Comparison of ENCODE assay signal across 1 cellular context in the genomic region with DNA sequence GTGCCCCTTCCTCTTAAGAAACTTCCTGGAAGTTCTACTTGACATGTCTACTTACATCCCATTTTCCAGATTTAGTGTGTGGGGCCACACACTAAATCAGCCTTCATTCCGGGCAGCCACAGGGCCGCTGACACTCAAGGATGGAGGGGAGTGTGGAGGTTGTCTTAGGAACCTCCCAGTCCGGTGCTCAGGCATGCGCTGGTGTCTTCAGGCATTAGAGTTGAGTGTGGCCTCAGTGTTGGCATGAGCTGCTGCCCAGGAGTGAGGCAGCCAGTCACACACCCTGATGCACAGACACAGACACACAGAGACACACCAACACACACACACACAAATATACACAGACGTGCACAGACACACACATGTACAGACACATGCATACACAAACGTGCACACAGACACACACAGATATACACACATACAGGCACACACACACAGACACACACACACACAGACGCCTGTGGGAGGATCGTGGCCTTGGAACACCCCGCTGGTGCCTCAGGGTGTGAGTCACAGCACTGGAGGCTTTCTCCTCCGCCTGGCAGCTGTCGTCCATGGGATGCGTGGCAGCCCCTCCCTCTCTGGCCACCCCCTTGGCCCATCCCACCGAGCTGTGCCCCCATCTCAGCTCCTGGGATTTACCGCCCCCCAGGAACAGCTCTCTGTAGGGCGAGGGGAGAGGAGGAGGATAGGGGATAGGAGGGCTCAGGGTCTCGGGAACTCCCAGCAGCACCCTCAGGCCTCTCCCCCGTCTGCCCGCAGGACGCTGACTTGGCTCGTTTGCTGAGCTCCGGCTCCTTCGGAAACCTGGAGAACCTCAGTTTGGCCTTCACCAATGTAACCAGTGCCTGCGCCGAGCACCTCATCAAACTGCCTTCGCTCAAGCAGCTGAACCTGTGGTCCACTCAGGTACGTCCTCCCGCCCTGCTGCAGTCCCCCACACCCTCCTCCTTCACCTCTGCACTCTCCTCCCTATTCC.
TF ChIP-seq lines count a peak whose summit lies in the region.

No MANE protein-coding gene starts in this region.

TF ChIP-seq in GM23338, 12 proteins besides CTCF, POLR2A, EP300 and RAD21 (continued from another document):
- TF ChIP-seq, protein P1, sequence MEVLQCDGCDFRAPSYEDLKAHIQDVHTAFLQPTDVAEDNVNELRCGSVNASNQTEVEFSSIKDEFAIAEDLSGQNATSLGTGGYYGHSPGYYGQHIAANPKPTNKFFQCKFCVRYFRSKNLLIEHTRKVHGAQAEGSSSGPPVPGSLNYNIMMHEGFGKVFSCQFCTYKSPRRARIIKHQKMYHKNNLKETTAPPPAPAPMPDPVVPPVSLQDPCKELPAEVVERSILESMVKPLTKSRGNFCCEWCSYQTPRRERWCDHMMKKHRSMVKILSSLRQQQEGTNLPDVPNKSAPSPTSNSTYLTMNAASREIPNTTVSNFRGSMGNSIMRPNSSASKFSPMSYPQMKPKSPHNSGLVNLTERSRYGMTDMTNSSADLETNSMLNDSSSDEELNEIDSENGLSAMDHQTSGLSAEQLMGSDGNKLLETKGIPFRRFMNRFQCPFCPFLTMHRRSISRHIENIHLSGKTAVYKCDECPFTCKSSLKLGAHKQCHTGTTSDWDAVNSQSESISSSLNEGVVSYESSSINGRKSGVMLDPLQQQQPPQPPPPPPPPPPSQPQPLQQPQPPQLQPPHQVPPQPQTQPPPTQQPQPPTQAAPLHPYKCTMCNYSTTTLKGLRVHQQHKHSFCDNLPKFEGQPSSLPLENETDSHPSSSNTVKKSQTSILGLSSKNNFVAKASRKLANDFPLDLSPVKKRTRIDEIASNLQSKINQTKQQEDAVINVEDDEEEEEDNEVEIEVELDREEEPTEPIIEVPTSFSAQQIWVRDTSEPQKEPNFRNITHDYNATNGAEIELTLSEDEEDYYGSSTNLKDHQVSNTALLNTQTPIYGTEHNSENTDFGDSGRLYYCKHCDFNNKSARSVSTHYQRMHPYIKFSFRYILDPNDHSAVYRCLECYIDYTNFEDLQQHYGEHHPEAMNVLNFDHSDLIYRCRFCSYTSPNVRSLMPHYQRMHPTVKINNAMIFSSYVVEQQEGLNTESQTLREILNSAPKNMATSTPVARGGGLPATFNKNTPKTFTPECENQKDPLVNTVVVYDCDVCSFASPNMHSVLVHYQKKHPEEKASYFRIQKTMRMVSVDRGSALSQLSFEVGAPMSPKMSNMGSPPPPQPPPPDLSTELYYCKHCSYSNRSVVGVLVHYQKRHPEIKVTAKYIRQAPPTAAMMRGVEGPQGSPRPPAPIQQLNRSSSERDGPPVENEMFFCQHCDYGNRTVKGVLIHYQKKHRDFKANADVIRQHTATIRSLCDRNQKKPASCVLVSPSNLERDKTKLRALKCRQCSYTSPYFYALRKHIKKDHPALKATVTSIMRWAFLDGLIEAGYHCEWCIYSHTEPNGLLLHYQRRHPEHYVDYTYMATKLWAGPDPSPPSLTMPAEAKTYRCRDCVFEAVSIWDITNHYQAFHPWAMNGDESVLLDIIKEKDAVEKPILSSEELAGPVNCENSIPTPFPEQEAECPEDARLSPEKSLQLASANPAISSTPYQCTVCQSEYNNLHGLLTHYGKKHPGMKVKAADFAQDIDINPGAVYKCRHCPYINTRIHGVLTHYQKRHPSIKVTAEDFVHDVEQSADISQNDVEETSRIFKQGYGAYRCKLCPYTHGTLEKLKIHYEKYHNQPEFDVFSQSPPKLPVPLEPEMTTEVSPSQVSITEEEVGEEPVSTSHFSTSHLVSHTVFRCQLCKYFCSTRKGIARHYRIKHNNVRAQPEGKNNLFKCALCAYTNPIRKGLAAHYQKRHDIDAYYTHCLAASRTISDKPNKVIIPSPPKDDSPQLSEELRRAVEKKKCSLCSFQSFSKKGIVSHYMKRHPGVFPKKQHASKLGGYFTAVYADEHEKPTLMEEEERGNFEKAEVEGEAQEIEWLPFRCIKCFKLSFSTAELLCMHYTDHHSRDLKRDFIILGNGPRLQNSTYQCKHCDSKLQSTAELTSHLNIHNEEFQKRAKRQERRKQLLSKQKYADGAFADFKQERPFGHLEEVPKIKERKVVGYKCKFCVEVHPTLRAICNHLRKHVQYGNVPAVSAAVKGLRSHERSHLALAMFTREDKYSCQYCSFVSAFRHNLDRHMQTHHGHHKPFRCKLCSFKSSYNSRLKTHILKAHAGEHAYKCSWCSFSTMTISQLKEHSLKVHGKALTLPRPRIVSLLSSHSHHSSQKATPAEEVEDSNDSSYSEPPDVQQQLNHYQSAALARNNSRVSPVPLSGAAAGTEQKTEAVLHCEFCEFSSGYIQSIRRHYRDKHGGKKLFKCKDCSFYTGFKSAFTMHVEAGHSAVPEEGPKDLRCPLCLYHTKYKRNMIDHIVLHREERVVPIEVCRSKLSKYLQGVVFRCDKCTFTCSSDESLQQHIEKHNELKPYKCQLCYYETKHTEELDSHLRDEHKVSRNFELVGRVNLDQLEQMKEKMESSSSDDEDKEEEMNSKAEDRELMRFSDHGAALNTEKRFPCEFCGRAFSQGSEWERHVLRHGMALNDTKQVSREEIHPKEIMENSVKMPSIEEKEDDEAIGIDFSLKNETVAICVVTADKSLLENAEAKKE (CRISPR knock-in tag; IDR thresholded peaks at IDR 0.05) = no peak
- TF ChIP-seq POLR2AphosphoS5 (IDR thresholded peaks at IDR 0.05; ENCODE audit: low read depth) = no peak
